In the genomic region with DNA sequence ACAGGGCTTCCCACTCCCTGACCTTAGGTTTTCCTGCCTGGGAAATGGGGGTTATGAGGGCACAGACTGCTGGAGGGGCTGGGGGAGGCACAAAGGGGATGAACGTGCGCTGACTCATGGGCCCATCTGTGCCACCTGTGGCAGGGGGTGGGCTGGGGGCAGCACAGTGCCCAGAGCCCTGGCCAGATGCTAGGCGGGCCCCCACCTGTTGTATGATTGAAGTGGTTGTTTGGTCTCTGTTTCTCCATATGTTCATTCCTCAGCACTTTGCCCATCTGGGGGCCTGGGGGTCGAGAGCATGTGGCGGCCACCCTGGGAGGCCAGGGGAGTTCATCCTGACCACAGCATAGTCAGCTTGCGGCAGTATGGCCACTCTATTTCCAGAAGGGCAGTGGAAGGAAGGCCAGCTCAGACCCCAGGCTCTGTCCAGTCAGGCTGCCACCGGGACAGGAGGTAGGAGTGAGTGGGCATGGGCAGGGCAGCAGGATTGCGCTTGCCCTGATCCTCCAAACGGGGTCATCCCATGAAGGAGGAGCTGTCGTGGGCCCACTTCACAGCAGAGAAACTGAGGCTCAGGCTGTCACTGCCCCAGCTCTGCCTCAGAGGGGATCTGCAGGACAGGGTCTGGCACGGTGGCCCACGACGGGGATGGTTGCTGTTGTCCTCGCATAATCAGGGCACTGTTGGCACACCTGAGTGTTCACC, we compare ENCODE assay signal across 9 cellular contexts. TPM values are rescaled to one million over a fixed set of nuclear protein-coding genes. Genes with fewer than 3 reads are reported as not detected.
DNase-seq lines count a peak whose midpoint lies in the region; ATAC-seq and TF ChIP-seq lines count a peak whose summit lies in the region.
"Had no signal": no experiment of that assay in that cellular context is flagged by ENCODE, and none has a peak within 500 bp of the region (broad histone marks: within the 10 kb centered on the region; RNA-seq: fewer than 3 reads in every experiment).

No MANE protein-coding gene starts in this region.

- H2BK120ac ChIP-seq in H9 (ENCODE audit: low read depth, low read length, poor library complexity, severe bottlenecking): no peak overlapping the region

- TF ChIP-seq CTCF in H9 (conservative IDR thresholded peaks at IDR 0.05) (no peak), VCaP (conservative IDR thresholded peaks at IDR 0.05) (no peak), glutamatergic neuron (IDR thresholded peaks at IDR 0.05; ENCODE audit: partially characterized antibody, unreplicated experiment) (no peak)

- H3T11ph ChIP-seq in H9 (ENCODE audit: low read length): no peak overlapping the region

- no peak overlapping the region for H3K4ac ChIP-seq in H9 (ENCODE audit: low read depth, low read length)

- H3K27me3 ChIP-seq in H9 (ENCODE audit: insufficient read depth, low read length): peaks cover 5% of the 10 kb centered on the region; the same call in 1 of the 2 replicates
- H3K27me3 ChIP-seq in skeletal muscle satellite cell (ENCODE audit: control insufficient read depth, insufficient read depth, low read length): no peaks in the 10 kb centered on the region

- no peak overlapping the region for H3K14ac ChIP-seq in H9 (ENCODE audit: insufficient read depth, low read length)

- no peak overlapping the region for H3K18ac ChIP-seq in H9 (ENCODE audit: insufficient read length, low read depth, low read length)

- no CpG with 5 or more reads among the region's 14 CpGs for WGBS in H9 (ENCODE audit: extremely low coverage, insufficient read length, low lambda C conversion rate)

- no peak for ATAC-seq in GM19324 (IDR thresholded peaks at IDR 0.05; ENCODE audit: low FRiP score, unreplicated experiment)
- ATAC-seq in GM21786 (IDR thresholded peaks at IDR 0.05; ENCODE audit: unreplicated experiment): no peak

- no peaks in the 10 kb centered on the region for H4K20me1 ChIP-seq in H9 (ENCODE audit: control insufficient read depth, insufficient read depth, insufficient read length)

- DNase-seq in H9 (no peak), glutamatergic neuron (no peak)
- no peak for DNase-seq in activated CD4-positive, CD25-positive, alpha-beta regulatory T cell treated with anti-CD3 and anti-CD28 coated beads, Interleukin-2, amount 50 U/mL, for 72 hours
- DNase-seq in stimulated activated naive CD4-positive, alpha-beta T cell (lab: John Stamatoyannopoulos, UW): no peak

- H4K91ac ChIP-seq in H9 (ENCODE audit: insufficient read length, low read depth, low read length): no peak overlapping the region

- no peak overlapping the region for H2AFZ ChIP-seq in H9 (ENCODE audit: low read length)

- no peaks in the 10 kb centered on the region for H3K9me3 ChIP-seq in H9 (ENCODE audit: control insufficient read depth, low read depth, low read length)
- H3K9me3 ChIP-seq in skeletal muscle satellite cell (replicated peaks; ENCODE audit: low read length): peaks cover 4% of the 10 kb centered on the region

- no peak overlapping the region for H2BK20ac ChIP-seq in H9 (ENCODE audit: low read depth, low read length, poor library complexity, severe bottlenecking)

- H3K27ac ChIP-seq in H9 (ENCODE audit: insufficient read length, low read depth, low read length): no peak overlapping the region
- H3K27ac ChIP-seq in VCaP: peak overlapping the region; percentile 75

- no peaks in the 10 kb centered on the region for H3K23me2 ChIP-seq in H9 (ENCODE audit: insufficient read length, low read depth, low read length, poor library complexity, severe bottlenecking)

- H3K36me3 Mint-ChIP-seq in H9 (ENCODE audit: insufficient read depth in 1 of 3, low read depth in 3 of 3): no peaks in the 10 kb centered on the region; a peak in 2 of 7 replicates
- peaks cover 4% of the 10 kb centered on the region for H3K36me3 Mint-ChIP-seq in glutamatergic neuron (ENCODE audit: unreplicated experiment)

- H3K4me3 ChIP-seq in skeletal muscle satellite cell (ENCODE audit: low read length): peak overlapping the region; percentile 92

- peaks cover 32% of the 10 kb centered on the region for H3K27me3 Mint-ChIP-seq in H9 (ENCODE audit: low read depth)
- H3K27me3 Mint-ChIP-seq in glutamatergic neuron (ENCODE audit: unreplicated experiment): peaks cover 8% of the 10 kb centered on the region

- no peaks in the 10 kb centered on the region for H3K36me3 ChIP-seq in skeletal muscle satellite cell (ENCODE audit: insufficient read depth, low read length)

- H3K4me1 Mint-ChIP-seq in H9 (peaks cover 15 to 28% of the 10 kb centered on the region in 2 experiments), glutamatergic neuron (ENCODE audit: low read depth, unreplicated experiment) (peaks cover 10% of the 10 kb centered on the region)

- H2BK5ac ChIP-seq in H9 (ENCODE audit: insufficient read length, low read length): no peak overlapping the region

- H3K4me2 ChIP-seq in H9 (ENCODE audit: insufficient read depth, insufficient read length, low read length) (peak overlapping the region; percentile 48), skeletal muscle satellite cell (ENCODE audit: low read length) (peak overlapping the region; percentile 89)

- H3K4me3 Mint-ChIP-seq in H9 (peak overlapping the region; percentile 56 to 77), glutamatergic neuron (ENCODE audit: unreplicated experiment) (peak overlapping the region; percentile 78)

- H3K79me2 ChIP-seq in H9 (ENCODE audit: insufficient read depth, low read length): no peaks in the 10 kb centered on the region

- no peak overlapping the region for H2BK12ac ChIP-seq in H9 (ENCODE audit: insufficient read length, low read depth, low read length)

- H3K56ac ChIP-seq in H9 (ENCODE audit: insufficient read length, low read depth, low read length): no peak overlapping the region

- H3K4me1 ChIP-seq in H9 (ENCODE audit: insufficient read depth, low read length) (no peaks in the 10 kb centered on the region; the same call in 1 of the 2 replicates), skeletal muscle satellite cell (ENCODE audit: control insufficient read depth, insufficient read depth, low read length) (peaks cover 42% of the 10 kb centered on the region)

- no peak overlapping the region for H4K5ac ChIP-seq in H9 (ENCODE audit: insufficient read length, low read depth, low read length)

- H3K79me1 ChIP-seq in H9 (ENCODE audit: insufficient read depth, low read depth, low read length, poor library complexity, severe bottlenecking): no peaks in the 10 kb centered on the region

- H3K27ac Mint-ChIP-seq in H9 (no peak overlapping the region), glutamatergic neuron (ENCODE audit: unreplicated experiment) (peak overlapping the region; percentile 91)

- no peak overlapping the region for H3K23ac ChIP-seq in H9 (ENCODE audit: insufficient read length, low read depth, low read length)

- H2AK5ac ChIP-seq in H9 (ENCODE audit: insufficient read length, low read length): no peak overlapping the region

- peaks cover 2 to 3% of the 10 kb centered on the region in 2 experiments; a peak in 2 of 5 replicates for H3K9me3 Mint-ChIP-seq in H9
- peaks cover 15% of the 10 kb centered on the region for H3K9me3 Mint-ChIP-seq in glutamatergic neuron (ENCODE audit: unreplicated experiment)

- no peak overlapping the region for H2BK15ac ChIP-seq in H9 (ENCODE audit: low read depth, low read length)

- H3K9ac ChIP-seq in H9 (ENCODE audit: extremely low read depth, insufficient read length, low read length): no peak overlapping the region
- peak overlapping the region; percentile 87 for H3K9ac ChIP-seq in skeletal muscle satellite cell (ENCODE audit: low read depth, low read length)

- H4K8ac ChIP-seq in H9 (replicated peaks; ENCODE audit: insufficient read length, low read depth, low read length): no peak overlapping the region

RNA-seq across cellular contexts. Expression of gene NINJ1, which starts 0.8 kb away (rescaled TPM):
- total RNA-seq in H9 (2021): 27.4 and 28.9 TPM in 2 replicates
- total RNA-seq in glutamatergic neuron (ENCODE audit: unreplicated experiment): 29.4 TPM
- 16.6 and 20.0 TPM in 2 replicates for total RNA-seq in skeletal muscle satellite cell (2012; rRNA removed)

RNA-seq across cellular contexts. Expression of gene CARD19, which starts 38.9 kb away (rescaled TPM):
- total RNA-seq in H9 (2021) (21.4 and 23.6 TPM in 2 replicates), glutamatergic neuron (ENCODE audit: unreplicated experiment) (55.8 TPM)
- 82.6 and 109 TPM in 2 replicates for total RNA-seq in skeletal muscle satellite cell (2012; rRNA removed)

RNA-seq across cellular contexts. Expression of gene WNK2, which starts 49.0 kb away (rescaled TPM):
- total RNA-seq in H9 (2021): 69.4 and 70.5 TPM in 2 replicates
- total RNA-seq in glutamatergic neuron (ENCODE audit: unreplicated experiment): 336 TPM
- total RNA-seq in skeletal muscle satellite cell (2012; rRNA removed): 0.22 TPM in 1 of 2 replicates, not detected in the other
- total RNA-seq: LHCN-M2 had no signal
